In the genomic region with DNA sequence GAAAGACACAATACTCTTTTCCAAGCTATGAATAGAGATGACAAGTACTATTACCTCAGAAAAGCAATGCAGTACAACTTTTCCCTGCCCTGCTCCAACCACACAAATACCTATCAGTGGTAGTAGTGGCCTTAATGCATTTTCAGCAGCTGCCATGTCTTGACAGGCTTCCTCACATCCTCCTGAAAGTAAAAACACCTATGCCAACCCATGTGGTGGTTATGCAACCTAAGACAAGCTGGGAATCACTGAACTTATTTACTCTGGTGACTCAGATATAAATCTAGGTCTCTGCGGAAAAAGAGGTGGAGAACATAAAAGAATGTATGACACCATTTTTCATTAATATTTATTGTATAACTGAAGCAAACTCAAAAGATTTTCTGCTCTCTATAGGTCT, we compare ENCODE assay signal across 9 cellular contexts. TPM values are rescaled to one million over a fixed set of nuclear protein-coding genes. Genes with fewer than 3 reads are reported as not detected.
DNase-seq lines count a peak whose midpoint lies in the region; ATAC-seq, FAIRE-seq and TF ChIP-seq lines count a peak whose summit lies in the region.
"Had no signal": no experiment of that assay in that cellular context is flagged by ENCODE, and none has a peak within 500 bp of the region (broad histone marks: within the 10 kb centered on the region; RNA-seq: fewer than 3 reads in every experiment).

No MANE protein-coding gene starts in this region.

- no peaks in the 10 kb centered on the region for H3K36me3 Mint-ChIP-seq in activated naive CD4-positive, alpha-beta T cell treated with anti-CD3 and anti-CD28 coated beads, Interleukin-2, amount 50 U/mL, for 72 hours

- peak; percentile 83 for DNase-seq in LHCN-M2 (ENCODE audit: low read depth)
- DNase-seq in bronchial epithelial cell (ENCODE audit: low read depth): peak; percentile 100
- no peak for DNase-seq in left lung
- no peak for DNase-seq in NCI-H2081 (lab: John Stamatoyannopoulos, UW)
- no peak for DNase-seq in activated naive CD4-positive, alpha-beta T cell treated with anti-CD3 and anti-CD28 coated beads, Interleukin-2, amount 50 U/mL, for 72 hours (ENCODE audit: low spot score in 2 of 2)
- DNase-seq: GOT3, MM.1S had no signal

- H3K27ac ChIP-seq in left lung: no peak overlapping the region
- H3K27ac ChIP-seq in urinary bladder (ENCODE audit: low read depth): peak overlapping the region; percentile 38

- H3K9me3 Mint-ChIP-seq in activated naive CD4-positive, alpha-beta T cell treated with anti-CD3 and anti-CD28 coated beads, Interleukin-2, amount 50 U/mL, for 72 hours: no peaks in the 10 kb centered on the region

- H3K36me3 ChIP-seq in bronchial epithelial cell (ENCODE audit: control insufficient read depth, insufficient read depth, low read length): no peaks in the 10 kb centered on the region
- no peaks in the 10 kb centered on the region for H3K36me3 ChIP-seq in left lung
- no peaks in the 10 kb centered on the region for H3K36me3 ChIP-seq in urinary bladder (ENCODE audit: insufficient read depth)

- intact Hi-C loops in left lung (cut with DNase I): no loop called here

- H3K27me3 ChIP-seq in bronchial epithelial cell (ENCODE audit: control insufficient read depth, insufficient read depth, low read length) (no peaks in the 10 kb centered on the region), left lung (no peaks in the 10 kb centered on the region)

- peaks cover 21 to 56% of the 10 kb centered on the region in 2 donors for H3K4me1 ChIP-seq in left lung
- H3K4me1 ChIP-seq in urinary bladder (ENCODE audit: insufficient read depth): peaks cover 3% of the 10 kb centered on the region

- TF ChIP-seq CTCF in bronchial epithelial cell (IDR thresholded peaks at IDR 0.05; ENCODE audit: insufficient read depth, low read length, severe bottlenecking) (no peak), left lung (IDR thresholded peaks at IDR 0.05) (no peak)

- no peak overlapping the region for H3K27ac Mint-ChIP-seq in activated naive CD4-positive, alpha-beta T cell treated with anti-CD3 and anti-CD28 coated beads, Interleukin-2, amount 50 U/mL, for 72 hours

- 0% methylated on average over 1 of the region's 1 CpG for WGBS in urinary bladder

- no peak overlapping the region for H3K4me3 ChIP-seq in bronchial epithelial cell (ENCODE audit: low read depth, low read length)
- no peak overlapping the region for H3K4me3 ChIP-seq in left lung
- no peak overlapping the region for H3K4me3 ChIP-seq in urinary bladder (ENCODE audit: low read depth, low read length)

- no peaks in the 10 kb centered on the region for H3K9me3 ChIP-seq in left lung

- ATAC-seq in left lung (peak; percentile 87), GM19351 (IDR thresholded peaks at IDR 0.05; ENCODE audit: unreplicated experiment) (no peak)
- no peak for ATAC-seq in activated naive CD4-positive, alpha-beta T cell treated with anti-CD3 and anti-CD28 coated beads, Interleukin-2, amount 50 U/mL, for 72 hours

- FAIRE-seq in bronchial epithelial cell (lab: Jason Lieb, UNC): peak; percentile 94

RNA-seq across cellular contexts. Expression of a gene that starts 14.5 kb away (rescaled TPM):
- 38.7 and 48.9 TPM in 2 replicates for total RNA-seq in LHCN-M2 (2014; rRNA removed)
- polyA plus RNA-seq in LHCN-M2 (2012): 14.5 TPM
- 33.2 and 50.4 TPM in 2 replicates for total RNA-seq in bronchial epithelial cell
- total RNA-seq in left lung: 100 to 1,000 TPM in 1 of 2 donors, 10 to 100 TPM in 1; 86.7 to 137 TPM
- 174 TPM for total RNA-seq in urinary bladder
- polyA plus RNA-seq in urinary bladder: 20.6 TPM
- 1 to 10 TPM in 1 of 2 donors, under 1 TPM in 1; 0.18 to 1.9 TPM for total RNA-seq in activated naive CD4-positive, alpha-beta T cell treated with anti-CD3 and anti-CD28 coated beads, Interleukin-2, amount 50 U/mL, for 72 hours

Comparison
In these comparisons a context has a peak if more than half of its experiments do, and no peak if none do; other contexts are left out.
1. DNase-seq: peak in LHCN-M2 (single experiment) and bronchial epithelial cell (single experiment); none in left lung (0 of 2), NCI-H2081 (0 of 2) and activated naive CD4-positive, alpha-beta T cell treated with anti-CD3 and anti-CD28 coated beads, Interleukin-2, amount 50 U/mL, for 72 hours (0 of 2).
2. RNA of a gene that starts 14.5 kb away (total RNA-seq): 174 TPM in urinary bladder (single experiment), 86.7 to 137 TPM in left lung, 38.7 to 48.9 TPM in LHCN-M2 and 33.2 to 50.4 TPM in bronchial epithelial cell; 0.18 to 1.9 TPM in activated naive CD4-positive, alpha-beta T cell treated with anti-CD3 and anti-CD28 coated beads, Interleukin-2, amount 50 U/mL, for 72 hours; every median in the first group is over 10 times any median in the second.